Comparison of ENCODE assay signal across 31 cellular contexts in the genomic region with DNA sequence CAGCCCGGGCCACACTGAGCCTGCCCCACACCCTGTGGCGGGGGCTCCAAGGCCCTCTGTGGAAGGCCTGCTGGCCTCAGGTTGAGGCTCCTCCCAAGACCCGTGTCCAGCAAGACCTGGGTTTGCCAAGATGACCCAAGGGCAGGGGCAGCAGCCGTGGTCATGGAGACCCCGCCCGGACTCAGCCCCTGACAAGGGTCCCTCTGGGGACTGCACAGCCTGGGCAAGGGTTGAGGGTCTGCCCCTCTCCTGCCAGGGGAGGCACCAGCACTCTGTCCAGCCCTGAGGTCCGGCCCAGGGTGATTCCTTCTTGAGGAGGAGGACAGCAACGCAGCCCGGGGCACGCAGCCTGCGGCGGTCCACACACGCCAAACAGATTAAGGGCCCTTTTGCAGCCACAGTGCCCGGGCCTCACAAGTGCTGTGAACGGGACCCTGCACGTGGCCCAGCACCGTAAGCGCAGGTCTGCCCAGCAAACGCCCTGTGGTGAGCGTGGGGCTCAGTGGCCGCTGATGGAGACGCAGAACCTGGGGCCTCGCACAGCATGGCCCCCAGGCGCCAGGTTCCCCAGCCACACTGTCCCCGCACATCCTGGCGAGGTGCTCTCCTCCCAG. TPM values are rescaled to one million over a fixed set of nuclear protein-coding genes. Genes with fewer than 3 reads are reported as not detected.
DNase-seq lines count a peak whose midpoint lies in the region; ATAC-seq, FAIRE-seq and TF ChIP-seq lines count a peak whose summit lies in the region.
"Had no signal": no experiment of that assay in that cellular context is flagged by ENCODE, and none has a peak within 500 bp of the region (broad histone marks: within the 10 kb centered on the region; RNA-seq: fewer than 3 reads in every experiment).

No MANE protein-coding gene starts in this region.

- H3K9me3 Mint-ChIP-seq in activated T-helper 1 cell treated with anti-CD3 and anti-CD28 coated beads, Interleukin-12 subunit alpha, Interleukin-12 subunit beta, Interleukin-2, Interleukin-4 antibody, amounts not matched to agents 30 ng/mL and 10 ng/mL and 1 ng/mL, durations not matched to agents 14 hours and 24 hours and 36 hours = peaks cover 14% of the 10 kb centered on the region

- no peaks in the 10 kb centered on the region for H3K27me3 ChIP-seq in A673 (replicated peaks; ENCODE audit: insufficient read depth, low read depth, low read length, poor library complexity)
- H3K27me3 ChIP-seq in Panc1 (ENCODE audit: control insufficient read depth, insufficient read depth, low read length) = no peaks in the 10 kb centered on the region
- H3K27me3 ChIP-seq: left lung had no signal

- H3K36me3 ChIP-seq in A673 (ENCODE audit: insufficient read depth, low read length, poor library complexity, severe bottlenecking) (no peaks in the 10 kb centered on the region), Panc1 (ENCODE audit: control insufficient read depth, insufficient read depth, low read length) (no peaks in the 10 kb centered on the region), kidney (ENCODE audit: control insufficient read depth in 1 of 2, insufficient read depth in 2 of 2, low read length in 2 of 2) (no peaks in the 10 kb centered on the region)
- H3K36me3 ChIP-seq: BLaER1 treated with 17β-estradiol and CSF1 and Interleukin-3, amounts not matched to agents 10 nM and 100 nM; left lung; thoracic aorta had no signal

- H3K4me3 ChIP-seq in A673 (ENCODE audit: low read depth, low read length, poor library complexity, severe bottlenecking) = no peak overlapping the region
- H3K4me3 ChIP-seq in Panc1 (ENCODE audit: low read depth in 2 of 2, low read length in 2 of 2) = no peak overlapping the region
- no peak overlapping the region for H3K4me3 ChIP-seq in kidney (ENCODE audit: low read length in 2 of 2)
- H3K4me3 ChIP-seq in foreskin fibroblast (ENCODE audit: low read depth in 1 of 2, low read length in 2 of 2) = no peak overlapping the region
- H3K4me3 ChIP-seq: BLaER1 treated with 17β-estradiol and CSF1 and Interleukin-3, amounts not matched to agents 10 nM and 100 nM; left lung; psoas muscle; thoracic aorta had no signal

- in situ Hi-C loops in Panc1 (cut with HindIII; ENCODE audit: low pct_unique_long_range_greater_than_20kb, low sequenced_read_pairs) = no loop called here

- no TSS peak for BruUV-seq in A673 (replicated peaks; lab: Mats Ljungman, UMichigan)
- no TSS peak for BruUV-seq in Panc1 (replicated peaks; lab: Mats Ljungman, UMichigan)

- H3K9ac ChIP-seq in kidney (ENCODE audit: low read length in 2 of 2) = no peak overlapping the region
- H3K9ac ChIP-seq: BLaER1 treated with 17β-estradiol and CSF1 and Interleukin-3, amounts not matched to agents 10 nM and 100 nM had no signal

- peak; percentile 19; the same call in 1 of the 2 replicates for ATAC-seq in Panc1
- ATAC-seq: left lung, psoas muscle, T-cell had no signal

- peaks cover 4% of the 10 kb centered on the region for H3K4me1 ChIP-seq in A673 (ENCODE audit: insufficient read depth, low read length, poor library complexity, severe bottlenecking)
- no peaks in the 10 kb centered on the region for H3K4me1 ChIP-seq in Panc1 (ENCODE audit: control insufficient read depth, insufficient read depth, low read length)
- no peaks in the 10 kb centered on the region for H3K4me1 ChIP-seq in kidney (ENCODE audit: control insufficient read depth in 1 of 2, insufficient read depth in 1 of 2, low read depth in 1 of 2, low read length in 2 of 2)
- H3K4me1 ChIP-seq: psoas muscle had no signal

- CTCF ChIA-PET in A673 (lab: Charles Lee) (no interaction called here), Panc1 (lab: Charles Lee) (no interaction called here)

- intact Hi-C loops in A673 (cut with micrococcal nuclease; ENCODE audit: unreplicated experiment) = no loop called here
- intact Hi-C loops in Panc1 (cut with micrococcal nuclease; ENCODE audit: unreplicated experiment) = no loop called here
- intact Hi-C loops in kidney (cut with DNase I) = no loop called here
- intact Hi-C loops in activated T-helper 1 cell treated with anti-CD3 and anti-CD28 coated beads, Interleukin-12 subunit alpha, Interleukin-12 subunit beta, Interleukin-2, Interleukin-4 antibody, amounts not matched to agents 30 ng/mL and 10 ng/mL and 1 ng/mL, durations not matched to agents 14 hours and 24 hours and 36 hours (cut with micrococcal nuclease) = no loop called here

- no peak for FAIRE-seq in kidney (lab: Jason Lieb, UNC)
- FAIRE-seq: bronchial epithelial cell, colon had no signal

- no peak overlapping the region for H3K27ac Mint-ChIP-seq in activated T-helper 1 cell treated with anti-CD3 and anti-CD28 coated beads, Interleukin-12 subunit alpha, Interleukin-12 subunit beta, Interleukin-2, Interleukin-4 antibody, amounts not matched to agents 30 ng/mL and 10 ng/mL and 1 ng/mL, durations not matched to agents 14 hours and 24 hours and 36 hours
- H3K27ac Mint-ChIP-seq: activated naive CD8-positive, alpha-beta T cell; activated T-helper 2 cell treated with anti-CD3 and anti-CD28 coated beads, Interferon-gamma antibody, Interleukin-2, Interleukin-4, amounts not matched to agents 10 μg/mL and 5 μg/mL and 100 μg/mL, durations not matched to agents 14 hours and 24 hours and 36 hours; T-cell had no signal

- peak overlapping the region; percentile 53 for H3K27ac ChIP-seq in A673 (ENCODE audit: low read depth, low read length, poor library complexity, severe bottlenecking)
- no peak overlapping the region for H3K27ac ChIP-seq in Panc1 (ENCODE audit: low read length)
- H3K27ac ChIP-seq in kidney (ENCODE audit: low read depth in 2 of 2, low read length in 2 of 2) = no peak overlapping the region
- H3K27ac ChIP-seq: left lung, psoas muscle, thoracic aorta had no signal

- TF ChIP-seq CTCF in A673 (conservative IDR thresholded peaks at IDR 0.05; ENCODE audit: low read depth, low read length) (no peak), Panc1 (IDR thresholded peaks at IDR 0.05) (no peak), kidney (IDR thresholded peaks at IDR 0.05; ENCODE audit: borderline replicate concordance, extremely low read depth, insufficient read depth) (no peak), foreskin fibroblast (IDR thresholded peaks at IDR 0.05; ENCODE audit: low read depth, low read length) (no peak)

- POLR2A ChIA-PET in A673 (lab: Charles Lee; ENCODE audit: low non-redundant PET) = no interaction called here
- POLR2A ChIA-PET in Panc1 (lab: Charles Lee) = no interaction called here

- no peak for DNase-seq in A673 (ENCODE audit: low spot score)
- peak; percentile 13 for DNase-seq in D341Med (ENCODE audit: low spot score)
- no peak for DNase-seq in Panc1 (ENCODE audit: low read depth, low spot score)
- DNase-seq in kidney = peak; percentile 70
- no peak for DNase-seq in foreskin fibroblast
- DNase-seq in activated CD4-positive, CD25-positive, alpha-beta regulatory T cell treated with anti-CD3 and anti-CD28 coated beads, Interleukin-2, amount 50 U/mL, for 72 hours = no peak
- DNase-seq in activated gamma-delta T cell treated with Interleukin-2 at 50 U/mL for 16 hours = no peak
- no peak for DNase-seq in activated T-helper 1 cell treated with anti-CD3 and anti-CD28 coated beads, Interleukin-12 subunit alpha, Interleukin-12 subunit beta, Interleukin-2, Interleukin-4 antibody, amounts not matched to agents 30 ng/mL and 10 ng/mL and 1 ng/mL, durations not matched to agents 14 hours and 24 hours and 36 hours (ENCODE audit: low spot score)
- DNase-seq: activated CD4-positive, alpha-beta T cell treated with anti-CD3 and anti-CD28 coated beads, Interleukin-2, amount 50 U/mL, for 48 hours; activated CD4-positive, CD25-positive, alpha-beta regulatory T cell; activated CD8-positive, alpha-beta memory T cell treated with anti-CD3 and anti-CD28 coated beads, Interleukin-2, amount 50 U/mL, for 4 hours; DMS53; effector CD4-positive, alpha-beta T cell; hypothalamus; immature natural killer cell; left lung; NCI-H1092 treated with DMSO at 0.1 percent for 48 hours; NCI-H1694 treated with DMSO at 0.1 percent for 48 hours; nucleus accumbens; psoas muscle; RPMI8226; stimulated activated naive CD4-positive, alpha-beta T cell had no signal

- no peaks in the 10 kb centered on the region for H3K4me1 Mint-ChIP-seq in activated T-helper 1 cell treated with anti-CD3 and anti-CD28 coated beads, Interleukin-12 subunit alpha, Interleukin-12 subunit beta, Interleukin-2, Interleukin-4 antibody, amounts not matched to agents 30 ng/mL and 10 ng/mL and 1 ng/mL, durations not matched to agents 14 hours and 24 hours and 36 hours (ENCODE audit: low read depth)

- H3K9me3 ChIP-seq in A673 (ENCODE audit: low read depth, low read length, poor library complexity, severe bottlenecking) (peaks cover 13% of the 10 kb centered on the region), Panc1 (ENCODE audit: control insufficient read depth, insufficient read depth, low read depth, low read length) (no peaks in the 10 kb centered on the region), kidney (ENCODE audit: control insufficient read depth in 1 of 2, low read length in 2 of 2) (no peaks in the 10 kb centered on the region)
- H3K9me3 ChIP-seq: thoracic aorta had no signal

- H3K36me3 Mint-ChIP-seq in activated T-helper 1 cell treated with anti-CD3 and anti-CD28 coated beads, Interleukin-12 subunit alpha, Interleukin-12 subunit beta, Interleukin-2, Interleukin-4 antibody, amounts not matched to agents 30 ng/mL and 10 ng/mL and 1 ng/mL, durations not matched to agents 14 hours and 24 hours and 36 hours (ENCODE audit: low read depth) = peaks cover 2% of the 10 kb centered on the region
- H3K36me3 Mint-ChIP-seq: activated naive CD8-positive, alpha-beta T cell; T-cell had no signal

- peaks cover 5% of the 10 kb centered on the region for H3K27me3 Mint-ChIP-seq in activated T-helper 1 cell treated with anti-CD3 and anti-CD28 coated beads, Interleukin-12 subunit alpha, Interleukin-12 subunit beta, Interleukin-2, Interleukin-4 antibody, amounts not matched to agents 30 ng/mL and 10 ng/mL and 1 ng/mL, durations not matched to agents 14 hours and 24 hours and 36 hours (ENCODE audit: insufficient read depth)
- H3K27me3 Mint-ChIP-seq: activated naive CD8-positive, alpha-beta T cell had no signal

- no peak overlapping the region for H3K4me3 Mint-ChIP-seq in activated T-helper 1 cell treated with anti-CD3 and anti-CD28 coated beads, Interleukin-12 subunit alpha, Interleukin-12 subunit beta, Interleukin-2, Interleukin-4 antibody, amounts not matched to agents 30 ng/mL and 10 ng/mL and 1 ng/mL, durations not matched to agents 14 hours and 24 hours and 36 hours
- H3K4me3 Mint-ChIP-seq: activated naive CD8-positive, alpha-beta T cell; immature natural killer cell; T-cell had no signal

RNA-seq across cellular contexts. Expression of a gene that starts 3.4 kb away (rescaled TPM):
- total RNA-seq in A673 (2021) (30.9 and 40.6 TPM in 2 replicates), Panc1 (2021; ENCODE audit: unreplicated experiment) (0.26 TPM), kidney (8.7 TPM)
- polyA plus RNA-seq in Panc1 (2012; ENCODE audit: insufficient read length) = 0.50 TPM
- 3.7 TPM for polyA plus RNA-seq in kidney (ENCODE audit: insufficient read depth, low read depth, low replicate concordance)
- total RNA-seq in activated T-helper 1 cell treated with anti-CD3 and anti-CD28 coated beads, Interleukin-12 subunit alpha, Interleukin-12 subunit beta, Interleukin-2, Interleukin-4 antibody, amounts not matched to agents 30 ng/mL and 10 ng/mL and 1 ng/mL, durations not matched to agents 14 hours and 24 hours and 36 hours = 12.1 and 12.8 TPM in 2 replicates

RNA-seq across cellular contexts. Expression of a gene that starts 25.5 kb away (rescaled TPM):
- total RNA-seq in A673 (2021) (5.4 and 6.6 TPM in 2 replicates), Panc1 (2021; ENCODE audit: unreplicated experiment) (0.21 TPM), kidney (51.6 TPM)
- not detected for polyA plus RNA-seq in Panc1 (2012; ENCODE audit: insufficient read length)
- 273 TPM for polyA plus RNA-seq in kidney (ENCODE audit: insufficient read depth, low read depth, low replicate concordance)
- 0.56 and 0.62 TPM in 2 replicates for total RNA-seq in activated T-helper 1 cell treated with anti-CD3 and anti-CD28 coated beads, Interleukin-12 subunit alpha, Interleukin-12 subunit beta, Interleukin-2, Interleukin-4 antibody, amounts not matched to agents 30 ng/mL and 10 ng/mL and 1 ng/mL, durations not matched to agents 14 hours and 24 hours and 36 hours
- total RNA-seq: bronchial epithelial cell, M059J, SK-MEL-5 had no signal
- polyA plus RNA-seq: immature natural killer cell had no signal

RNA-seq across cellular contexts. Expression of a gene that starts 47.7 kb away (rescaled TPM):
- total RNA-seq in A673 (2021) (130 and 151 TPM in 2 replicates), Panc1 (2021; ENCODE audit: unreplicated experiment) (111 TPM), kidney (24.6 TPM)
- polyA plus RNA-seq in Panc1 (2012; ENCODE audit: insufficient read length) = 86.2 TPM
- 15.8 TPM for polyA plus RNA-seq in kidney (ENCODE audit: insufficient read depth, low read depth, low replicate concordance)
- total RNA-seq in activated T-helper 1 cell treated with anti-CD3 and anti-CD28 coated beads, Interleukin-12 subunit alpha, Interleukin-12 subunit beta, Interleukin-2, Interleukin-4 antibody, amounts not matched to agents 30 ng/mL and 10 ng/mL and 1 ng/mL, durations not matched to agents 14 hours and 24 hours and 36 hours = 15.8 and 17.0 TPM in 2 replicates

Comparison
In these comparisons a context has a peak if more than half of its experiments do, and no peak if none do; other contexts are left out.
1. DNase-seq: peak in D341Med (single experiment) and kidney (single experiment); none in A673 (single experiment), Panc1 (single experiment), foreskin fibroblast (0 of 2), activated CD4-positive, CD25-positive, alpha-beta regulatory T cell treated with anti-CD3 and anti-CD28 coated beads, Interleukin-2, amount 50 U/mL, for 72 hours (single experiment), activated gamma-delta T cell treated with Interleukin-2 at 50 U/mL for 16 hours (single experiment) and activated T-helper 1 cell treated with anti-CD3 and anti-CD28 coated beads, Interleukin-12 subunit alpha, Interleukin-12 subunit beta, Interleukin-2, Interleukin-4 antibody, amounts not matched to agents 30 ng/mL and 10 ng/mL and 1 ng/mL, durations not matched to agents 14 hours and 24 hours and 36 hours (single experiment).